1 cellular context compared by ENCODE assay signal in genomic region chr7:29230871-29231345, GRCh38.
TF ChIP-seq lines count a peak whose summit lies in the region.

No MANE protein-coding gene starts in this region.

TF ChIP-seq in HepG2, 621 proteins besides CTCF, POLR2A, EP300 and RAD21 (continued from another document and continues in another):
- TF ChIP-seq ZNF281 (CRISPR knock-in tag; IDR thresholded peaks at IDR 0.05; ENCODE audit: borderline replicate concordance) (no peak), ZBTB38 (CRISPR knock-in tag; IDR thresholded peaks at IDR 0.05) (peak; percentile 55; the same call in 1 of the 2 replicates), HNF1B (CRISPR knock-in tag; IDR thresholded peaks at IDR 0.05) (0 out of 2 replicates have a peak, but pooled peaks have one; percentile 75), ZNF691 (CRISPR knock-in tag; IDR thresholded peaks at IDR 0.05; ENCODE audit: borderline replicate concordance, low read depth) (peak; percentile 69; the same call in 1 of the 2 replicates), ZNF687 (CRISPR knock-in tag; IDR thresholded peaks at IDR 0.05) (no peak), CCAR2 (optimal IDR thresholded peaks at IDR 0.05; ENCODE audit: low read depth, low read length) (no peak), ZNF232 (CRISPR knock-in tag; IDR thresholded peaks at IDR 0.05; ENCODE audit: borderline replicate concordance) (peak; percentile 70; the same call in 1 of the 2 replicates), DDIT3 (CRISPR knock-in tag; IDR thresholded peaks at IDR 0.05) (no peak), HNRNPLL (IDR thresholded peaks at IDR 0.05; ENCODE audit: low read depth, low read length, poor library complexity, severe bottlenecking) (no peak), ZNF282 (IDR thresholded peaks at IDR 0.05; ENCODE audit: partially characterized antibody) (no peak), ZNF235 (CRISPR knock-in tag; IDR thresholded peaks at IDR 0.05; ENCODE audit: borderline replicate concordance) (no peak), ZNF775 (CRISPR knock-in tag; IDR thresholded peaks at IDR 0.05; ENCODE audit: borderline replicate concordance) (no peak), DMAP1 (CRISPR knock-in tag; IDR thresholded peaks at IDR 0.05) (no peak), ZNF331 (CRISPR knock-in tag; IDR thresholded peaks at IDR 0.05) (peak; percentile 74; the same call in 1 of the 2 replicates), SOX5 (CRISPR knock-in tag; IDR thresholded peaks at IDR 0.05; ENCODE audit: borderline replicate concordance) (peak; percentile 83), HOXA9 (CRISPR knock-in tag; IDR thresholded peaks at IDR 0.05; ENCODE audit: borderline replicate concordance) (no peak), ZNF543 (CRISPR knock-in tag; IDR thresholded peaks at IDR 0.05) (no peak), ZNF20 (CRISPR knock-in tag; IDR thresholded peaks at IDR 0.05) (no peak), ZNF816 (CRISPR knock-in tag; IDR thresholded peaks at IDR 0.05; ENCODE audit: borderline replicate concordance) (no peak), TEAD3 (CRISPR knock-in tag; optimal IDR thresholded peaks at IDR 0.05; ENCODE audit: borderline replicate concordance) (no peak), MNT (IDR thresholded peaks at IDR 0.05) (no peak), ELF3 (CRISPR knock-in tag; IDR thresholded peaks at IDR 0.05) (peak; percentile 80), JUN (CRISPR knock-in tag; IDR thresholded peaks at IDR 0.05) (0 out of 2 replicates have a peak, but pooled peaks have one; percentile 17), ATF2 (CRISPR knock-in tag; IDR thresholded peaks at IDR 0.05) (peak; percentile 54; the same call in 1 of the 2 replicates), CBX1 (IDR thresholded peaks at IDR 0.05; ENCODE audit: low read depth) (no peak), SP2 (CRISPR knock-in tag; IDR thresholded peaks at IDR 0.05) (no peak), EZH2 (conservative IDR thresholded peaks at IDR 0.05; ENCODE audit: low read depth, low read length) (no peak), KAT7 (CRISPR knock-in tag; IDR thresholded peaks at IDR 0.05; ENCODE audit: borderline replicate concordance) (0 out of 2 replicates have a peak, but pooled peaks have one; percentile 50), KAT2B (IDR thresholded peaks at IDR 0.05; ENCODE audit: borderline replicate concordance, low read depth, low read length) (no peak), NR2F6 (IDR thresholded peaks at IDR 0.05) (peak; percentile 55; the same call in 1 of the 2 replicates), NR2F6 (CRISPR knock-in tag; IDR thresholded peaks at IDR 0.05) (peak; percentile 83), GFI1 (CRISPR knock-in tag; IDR thresholded peaks at IDR 0.05; ENCODE audit: borderline replicate concordance) (peak; percentile 77), ZNF609 (CRISPR knock-in tag; IDR thresholded peaks at IDR 0.05; ENCODE audit: borderline replicate concordance) (peak; percentile 77), ZNF576 (CRISPR knock-in tag; IDR thresholded peaks at IDR 0.05) (no peak), MXD3 (CRISPR knock-in tag; IDR thresholded peaks at IDR 0.05) (no peak), NR0B2 (CRISPR knock-in tag; IDR thresholded peaks at IDR 0.05) (no peak), ZNF446 (CRISPR knock-in tag; IDR thresholded peaks at IDR 0.05) (no peak), SMC3 (IDR thresholded peaks at IDR 0.05; ENCODE audit: low read length) (peak; percentile 51), ZSCAN30 (CRISPR knock-in tag; IDR thresholded peaks at IDR 0.05) (no peak), GABPB1 (CRISPR knock-in tag; IDR thresholded peaks at IDR 0.05) (no peak), CERS6 (CRISPR knock-in tag; IDR thresholded peaks at IDR 0.05) (no peak)
